Comparison of ENCODE assay signal across 26 cellular contexts in genomic region chr4:15164571-15164970, GRCh38.
A peak's percentile ranks its signal among the peaks of the same experiment; 100 is the strongest.
DNase-seq lines count a peak whose midpoint lies in the region; ATAC-seq and TF ChIP-seq lines count a peak whose summit lies in the region.
"Had no signal": no experiment of that assay in that cellular context is flagged by ENCODE, and none has a peak within 500 bp of the region (broad histone marks: within the 10 kb centered on the region; RNA-seq: fewer than 3 reads in every experiment).

No MANE protein-coding gene starts in this region.

- H3K36me3 ChIP-seq in IMR-90 (ENCODE audit: control insufficient read depth, insufficient read depth, low read length) (no peaks in the 10 kb centered on the region), brain microvascular endothelial cell (replicated peaks) (no peaks in the 10 kb centered on the region)
- H3K36me3 ChIP-seq: ascending aorta, BLaER1, right atrium auricular region, transverse colon had no signal

- peak; percentile 42 for ATAC-seq in IMR-90 (ENCODE audit: low read depth)
- ATAC-seq: activated CD8-positive, alpha-beta T cell treated with anti-CD3 and anti-CD28 coated beads for 36 hours; SK-N-SH treated with all-trans-retinoic acid at 6 μM for 48 hours; T-helper 17 cell had no signal

- H3K4me1 ChIP-seq in IMR-90 (ENCODE audit: control insufficient read depth, insufficient read depth, low read length), result peaks cover 2% of the 10 kb centered on the region; the same call in 1 of the 2 replicates
- H3K4me1 ChIP-seq: ascending aorta, BLaER1, right atrium auricular region, transverse colon had no signal

- POLR2A ChIA-PET in IMR-90 (lab: Charles Lee; ENCODE audit: unreplicated experiment), result no interaction called here

- WGBS in IMR-90 (ENCODE audit: extremely low coverage in 2 of 2, insufficient read length in 1 of 2), 2 experiments, result 71% methylated on average over 2 of the region's 3 CpGs; no CpG with 5 or more reads in 1 of the 2 experiments

- no peak for TF ChIP-seq RAD21 in IMR-90 (IDR thresholded peaks at IDR 0.05; ENCODE audit: low read length)

- no peak overlapping the region for H4K8ac ChIP-seq in IMR-90 (ENCODE audit: low read depth in 2 of 2, low read length in 2 of 2)

- H2BK120ac ChIP-seq in IMR-90 (ENCODE audit: low read depth, low read length), result no peak overlapping the region

- no TSS peak for BruUV-seq in IMR-90 (replicated peaks; lab: Mats Ljungman, UMichigan)

- intact Hi-C loops in IMR-90 (cut with micrococcal nuclease), result loop anchor here (5.0 kb wide), 1 partner anchor 1512 kb away; no protein-coding TSS in a partner anchor

- no peak overlapping the region for H2BK5ac ChIP-seq in IMR-90 (ENCODE audit: low read depth, low read length, poor library complexity, severe bottlenecking)

- H3K4me2 ChIP-seq in IMR-90 (ENCODE audit: low read depth, low read length), result no peak overlapping the region
- H3K4me2 ChIP-seq: BLaER1 had no signal

- no peak overlapping the region for H2AFZ ChIP-seq in IMR-90 (replicated peaks; ENCODE audit: low read length, poor library complexity)
- H2AFZ ChIP-seq: parathyroid adenoma had no signal

- H2BK20ac ChIP-seq in IMR-90 (ENCODE audit: low read depth, low read length), result no peak overlapping the region

- H3K27ac ChIP-seq in IMR-90 (ENCODE audit: insufficient read depth, low read length), result no peak overlapping the region
- peak overlapping the region; percentile 58 for H3K27ac ChIP-seq in brain microvascular endothelial cell
- H3K27ac ChIP-seq: ascending aorta, BLaER1, parathyroid adenoma, right atrium auricular region, transverse colon had no signal

- no peak overlapping the region for H2AK9ac ChIP-seq in IMR-90 (replicated peaks; ENCODE audit: low read depth, low read length, poor library complexity)

- H3K23ac ChIP-seq in IMR-90 (ENCODE audit: low read depth, low read length), result no peak overlapping the region

- peaks cover 5% of the 10 kb centered on the region for H3K27me3 ChIP-seq in IMR-90 (ENCODE audit: control insufficient read depth, insufficient read depth, low read length)
- H3K27me3 ChIP-seq in brain microvascular endothelial cell (replicated peaks), result no peaks in the 10 kb centered on the region
- H3K27me3 ChIP-seq: ascending aorta, BLaER1, right atrium auricular region, transverse colon had no signal

- in situ Hi-C loops in IMR-90 (cut with MboI; ENCODE audit: low sequenced_read_pairs), result loop anchor here (10.0 kb wide), 1 partner anchor 1510 kb away; no protein-coding TSS in a partner anchor
- in situ Hi-C loops in brain microvascular endothelial cell (cut with HindIII; ENCODE audit: low pct_ligation_motif_present, low sequenced_read_pairs), result no loop called here

- H3K9me3 ChIP-seq in IMR-90 (ENCODE audit: control insufficient read depth, insufficient read depth, low read length), result no peaks in the 10 kb centered on the region
- H3K9me3 ChIP-seq: ascending aorta, BLaER1, right atrium auricular region, transverse colon had no signal

- H3K79me1 ChIP-seq in IMR-90 (ENCODE audit: low read depth in 1 of 2, low read length in 2 of 2), result no peaks in the 10 kb centered on the region

- no peak for TF ChIP-seq POLR2A in IMR-90 (IDR thresholded peaks at IDR 0.05; ENCODE audit: low read depth, low read length)

- H4K20me1 ChIP-seq in IMR-90 (ENCODE audit: insufficient read depth, low read length), result no peaks in the 10 kb centered on the region
- H4K20me1 ChIP-seq: BLaER1 had no signal

- H2AK5ac ChIP-seq in IMR-90 (ENCODE audit: low read depth, low read length), result no peak overlapping the region

- H2BK15ac ChIP-seq in IMR-90 (ENCODE audit: low read depth, low read length), result no peak overlapping the region

- TF ChIP-seq CTCF in AG10803 (conservative IDR thresholded peaks at IDR 0.05; ENCODE audit: low read length) (no peak), IMR-90 (conservative IDR thresholded peaks at IDR 0.05; ENCODE audit: low read depth, low read length) (no peak), brain microvascular endothelial cell (IDR thresholded peaks at IDR 0.05; ENCODE audit: low read depth, low read length, missing control alignments) (no peak)

- no peak overlapping the region for H3K56ac ChIP-seq in IMR-90 (ENCODE audit: extremely low read depth, insufficient read depth, low read length)

- H3K4me3 ChIP-seq in AG10803 (ENCODE audit: low read length) (no peak overlapping the region), IMR-90 (ENCODE audit: insufficient read depth, low read depth, low read length) (no peak overlapping the region), brain microvascular endothelial cell (ENCODE audit: low read depth, low read length) (no peak overlapping the region)
- H3K4me3 ChIP-seq: ascending aorta, BLaER1, lung, right atrium auricular region, transverse colon had no signal

- H4K91ac ChIP-seq in IMR-90 (ENCODE audit: insufficient read depth, low read depth, low read length), result no peak overlapping the region

- H3K18ac ChIP-seq in IMR-90 (ENCODE audit: low read depth, low read length), result no peak overlapping the region

- no peaks in the 10 kb centered on the region for H3K9me1 ChIP-seq in IMR-90 (ENCODE audit: insufficient read depth, low read length)

- H3K14ac ChIP-seq in IMR-90 (replicated peaks; ENCODE audit: low read depth, low read length), result no peak overlapping the region

- H3K9ac ChIP-seq in IMR-90 (ENCODE audit: low read depth, low read length), result no peak overlapping the region
- H3K9ac ChIP-seq: BLaER1, parathyroid adenoma had no signal

- DNase-seq in AG10803 (ENCODE audit: low read depth), result peak; percentile 35
- DNase-seq in IMR-90, result peak; percentile 27
- peak; percentile 56 for DNase-seq in brain microvascular endothelial cell
- DNase-seq in kidney tubule cell (ENCODE audit: low spot score), result peak; percentile 42
- DNase-seq in activated CD4-positive, CD25-positive, alpha-beta regulatory T cell treated with anti-CD3 and anti-CD28 coated beads, Interleukin-2, amount 50 U/mL, for 72 hours, result no peak
- no peak for DNase-seq in Ammon's horn (ENCODE audit: low spot score)
- DNase-seq in GM19240 (ENCODE audit: insufficient read length, low spot score), result no peak
- DNase-seq in NCI-H69 (lab: John Stamatoyannopoulos, UW), result no peak
- DNase-seq: activated CD8-positive, alpha-beta T cell treated with anti-CD3 and anti-CD28 coated beads for 36 hours; activated naive CD8-positive, alpha-beta T cell treated with anti-CD3 and anti-CD28 coated beads for 36 hours; dermis blood vessel endothelial cell; GF-D8; glutamatergic neuron; MM.1S; NCI-H1417; NCI-H2081; NCI-H2227 treated with DMSO at 0.1 percent for 48 hours; stimulated activated CD4-positive, alpha-beta T cell treated with anti-CD3 and anti-CD28 coated beads, Interleukin-2, amount 100 ng/mL, for 24 hours; T-helper 17 cell; transverse colon had no signal

- H4K5ac ChIP-seq in IMR-90 (ENCODE audit: low read depth, low read length), result no peak overlapping the region

- dilution Hi-C loops in IMR-90 (cut with HindIII; ENCODE audit: low sequenced_read_pairs, unreplicated experiment), result no loop called here

- CTCF ChIA-PET in IMR-90 (lab: Yijun Ruan, JAX), result no interaction called here

- no peak overlapping the region for H3K4ac ChIP-seq in IMR-90 (ENCODE audit: low read depth, low read length)

TF ChIP-seq in IMR-90, 13 proteins besides CTCF, POLR2A, EP300 and RAD21:
- TF ChIP-seq NFE2L2 (IDR thresholded peaks at IDR 0.05; ENCODE audit: low read depth, low read length) (no peak), FOS (IDR thresholded peaks at IDR 0.05; ENCODE audit: low read depth, low read length) (no peak), RFX5 (IDR thresholded peaks at IDR 0.05; ENCODE audit: low read depth, low read length) (no peak), USF2 (IDR thresholded peaks at IDR 0.05; ENCODE audit: low read depth, low read length) (no peak), MAZ (IDR thresholded peaks at IDR 0.05; ENCODE audit: borderline replicate concordance, low read depth, low read length) (no peak), MAFK (IDR thresholded peaks at IDR 0.05; ENCODE audit: low read depth, low read length) (no peak), CHD1 (IDR thresholded peaks at IDR 0.05; ENCODE audit: low read depth, low read length) (no peak), MXI1 (IDR thresholded peaks at IDR 0.05; ENCODE audit: borderline replicate concordance, low read depth, low read length) (no peak), RCOR1 (IDR thresholded peaks at IDR 0.05; ENCODE audit: insufficient replicate concordance, low read length) (no peak), BHLHE40 (IDR thresholded peaks at IDR 0.05; ENCODE audit: low read depth, low read length) (no peak), SMC3 (IDR thresholded peaks at IDR 0.05; ENCODE audit: low read depth, low read length) (no peak), CEBPB (IDR thresholded peaks at IDR 0.05; ENCODE audit: low read depth, low read length) (no peak)
- TF ChIP-seq, protein P1, sequence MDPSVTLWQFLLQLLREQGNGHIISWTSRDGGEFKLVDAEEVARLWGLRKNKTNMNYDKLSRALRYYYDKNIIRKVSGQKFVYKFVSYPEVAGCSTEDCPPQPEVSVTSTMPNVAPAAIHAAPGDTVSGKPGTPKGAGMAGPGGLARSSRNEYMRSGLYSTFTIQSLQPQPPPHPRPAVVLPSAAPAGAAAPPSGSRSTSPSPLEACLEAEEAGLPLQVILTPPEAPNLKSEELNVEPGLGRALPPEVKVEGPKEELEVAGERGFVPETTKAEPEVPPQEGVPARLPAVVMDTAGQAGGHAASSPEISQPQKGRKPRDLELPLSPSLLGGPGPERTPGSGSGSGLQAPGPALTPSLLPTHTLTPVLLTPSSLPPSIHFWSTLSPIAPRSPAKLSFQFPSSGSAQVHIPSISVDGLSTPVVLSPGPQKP (IDR thresholded peaks at IDR 0.05; ENCODE audit: borderline replicate concordance, low read depth, low read length), result no peak

Comparison
In these comparisons a context has a peak if more than half of its experiments do, and no peak if none do; other contexts are left out.
1. DNase-seq: peak in AG10803 (single experiment), IMR-90 (single experiment), brain microvascular endothelial cell (single experiment) and kidney tubule cell (single experiment); none in activated CD4-positive, CD25-positive, alpha-beta regulatory T cell treated with anti-CD3 and anti-CD28 coated beads, Interleukin-2, amount 50 U/mL, for 72 hours (single experiment), Ammon's horn (single experiment), GM19240 (single experiment) and NCI-H69 (single experiment).